In the genomic region with DNA sequence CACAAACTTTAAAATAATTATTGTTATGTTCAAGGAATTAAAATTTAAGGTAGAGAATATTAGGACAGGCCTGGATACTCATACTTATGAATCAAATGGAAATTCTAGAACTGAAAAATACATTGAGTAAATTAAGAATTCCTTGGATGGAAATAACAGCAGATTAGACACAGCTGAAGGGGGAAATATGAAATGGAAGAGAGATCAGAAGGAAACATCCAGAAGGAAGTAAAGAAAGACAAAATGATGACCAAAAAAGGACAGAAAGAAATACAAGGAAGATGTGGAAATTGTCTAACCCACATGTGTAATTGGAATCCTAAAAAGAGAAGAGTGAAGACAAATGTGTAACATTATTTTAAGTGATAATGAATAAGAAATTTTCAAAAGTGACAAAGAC, we compare ENCODE assay signal across 9 cellular contexts.
"Had no signal": no experiment of that assay in that cellular context is flagged by ENCODE, and none has a peak within 500 bp of the region (broad histone marks: within the 10 kb centered on the region; RNA-seq: fewer than 3 reads in every experiment).

No MANE protein-coding gene starts in this region.

- DNase-seq: GM23248, GOT3, H7, H9, HCEC 1CT, HFFc6 had no signal

- H3K4me1 ChIP-seq: HAP-1 had no signal

- H3K4me3 ChIP-seq: GM23248, GM23338, HAP-1 had no signal

- H3K9ac ChIP-seq: GM23248 had no signal

- ATAC-seq: GM23338, HCT116 had no signal

- H3K36me3 ChIP-seq: HAP-1 had no signal

- H3K9me3 ChIP-seq: HAP-1 had no signal

- H3K27ac ChIP-seq: GM23248 had no signal

- H3K4me2 ChIP-seq: GM23338 had no signal

- H2AFZ ChIP-seq: GM23248, GM23338 had no signal
